In genomic region chr2:102660574-102660973, GRCh38 we compare ENCODE assay signal across 19 cellular contexts. TPM values are rescaled to one million over a fixed set of nuclear protein-coding genes. Genes with fewer than 3 reads are reported as not detected.
"Had no signal": no experiment of that assay in that cellular context is flagged by ENCODE, and none has a peak within 500 bp of the region (broad histone marks: within the 10 kb centered on the region; RNA-seq: fewer than 3 reads in every experiment).

No MANE protein-coding gene starts in this region.

- DNase-seq: activated CD4-positive, alpha-beta T cell treated with anti-CD3 and anti-CD28 coated beads for 36 hours; activated CD4-positive, alpha-beta T cell treated with anti-CD3 and anti-CD28 coated beads, Interleukin-2, amount 50 U/mL, for 48 hours; activated gamma-delta T cell treated with Interleukin-2 at 50 U/mL for 16 hours; activated T-cell treated with anti-CD3 and anti-CD28 coated beads for 4 hours; adrenal gland; dermis blood vessel endothelial cell; effector memory CD8-positive, alpha-beta T cell; foreskin fibroblast; hippocampal formation; midbrain had no signal

- H3K9me3 ChIP-seq: adrenal gland, tibial nerve, vagina had no signal

- H3K4me1 ChIP-seq: adrenal gland, tibial nerve, vagina had no signal

- ATAC-seq: activated CD4-positive, alpha-beta T cell treated with anti-CD3 and anti-CD28 coated beads for 36 hours; activated naive CD4-positive, alpha-beta T cell treated with anti-CD3 and anti-CD28 coated beads, Interleukin-2, amount 50 U/mL, for 72 hours; effector memory CD8-positive, alpha-beta T cell; left lobe of liver; WTC11 had no signal

- H3K27me3 ChIP-seq: adrenal gland, tibial nerve, vagina had no signal

- H3K4me3 ChIP-seq: adrenal gland, lung, tibial nerve, vagina had no signal

- H3K36me3 ChIP-seq: adrenal gland, tibial nerve, vagina had no signal

- H3K27ac ChIP-seq: adrenal gland, tibial nerve, vagina had no signal

RNA-seq across cellular contexts. Expression of gene SLC9A2, which starts 41.2 kb away (rescaled TPM):
- total RNA-seq: activated T-helper 1 cell treated with anti-CD3 and anti-CD28 coated beads, Interleukin-12 subunit alpha, Interleukin-12 subunit beta, Interleukin-2, Interleukin-4 antibody, amounts not matched to agents 30 ng/mL and 10 ng/mL and 1 ng/mL, durations not matched to agents 14 hours and 24 hours and 36 hours; chondrocyte; dermis blood vessel endothelial cell; left lobe of liver; posterior vena cava; vagina had no signal
